21 cellular contexts compared by ENCODE assay signal in genomic region chr1:150179867-150180266, GRCh38. TPM values are rescaled to one million over a fixed set of nuclear protein-coding genes. Genes with fewer than 3 reads are reported as not detected.
DNase-seq lines count a peak whose midpoint lies in the region; ATAC-seq, FAIRE-seq and TF ChIP-seq lines count a peak whose summit lies in the region.
"Had no signal": no experiment of that assay in that cellular context is flagged by ENCODE, and none has a peak within 500 bp of the region (broad histone marks: within the 10 kb centered on the region; RNA-seq: fewer than 3 reads in every experiment).

No MANE protein-coding gene starts in this region.

- H3K56ac ChIP-seq in IMR-90 (ENCODE audit: extremely low read depth, insufficient read depth, low read length), result no peak overlapping the region

- 79% methylated on average over 7 of the region's 7 CpGs for WGBS in A549 (ENCODE audit: missing lambda C conversion rate)
- WGBS in IMR-90 (ENCODE audit: extremely low coverage in 2 of 2, insufficient read length in 1 of 2), 2 experiments, result 86% methylated on average over 2 of the region's 7 CpGs; no CpG with 5 or more reads in 1 of the 2 experiments

- no peak overlapping the region for H3K18ac ChIP-seq in IMR-90 (ENCODE audit: low read depth, low read length)

- no peak overlapping the region for H2BK120ac ChIP-seq in IMR-90 (ENCODE audit: low read depth, low read length)

- no peak for TF ChIP-seq EP300 in A549 (IDR thresholded peaks at IDR 0.05)

- no peak for TF ChIP-seq CTCF in A549 (IDR thresholded peaks at IDR 0.05)
- TF ChIP-seq CTCF in IMR-90 (conservative IDR thresholded peaks at IDR 0.05; ENCODE audit: low read depth, low read length), result no peak
- no peak for TF ChIP-seq CTCF in neutrophil (IDR thresholded peaks at IDR 0.05)
- no peak for TF ChIP-seq CTCF in Caco-2 (IDR thresholded peaks at IDR 0.05; ENCODE audit: insufficient read depth in 1 of 2, low read depth in 1 of 2, low read length in 1 of 2, severe bottlenecking in 1 of 2, unreplicated experiment in 1 of 2)

- H3K36me3 Mint-ChIP-seq in dendritic cell treated with granulocyte-macrophage colony-stimulating factor and Interleukin-4, amounts not matched to agents 40 ng/mL and 50 ng/mL, for 4 days (ENCODE audit: low read depth), result no peaks in the 10 kb centered on the region
- H3K36me3 Mint-ChIP-seq in Caco-2 (ENCODE audit: insufficient read depth, unreplicated experiment), result no peaks in the 10 kb centered on the region
- H3K36me3 Mint-ChIP-seq: CD4-positive, CD25-positive, alpha-beta regulatory T cell; CD8-positive, alpha-beta T cell had no signal

- no peaks in the 10 kb centered on the region for H3K27me3 Mint-ChIP-seq in dendritic cell treated with granulocyte-macrophage colony-stimulating factor and Interleukin-4, amounts not matched to agents 40 ng/mL and 50 ng/mL, for 4 days
- H3K27me3 Mint-ChIP-seq in Caco-2 (ENCODE audit: insufficient read depth, unreplicated experiment), result no peaks in the 10 kb centered on the region
- H3K27me3 Mint-ChIP-seq: CD4-positive, CD25-positive, alpha-beta regulatory T cell had no signal

- no peaks in the 10 kb centered on the region for H3K36me3 ChIP-seq in IMR-90 (ENCODE audit: control insufficient read depth, insufficient read depth, low read length)
- H3K36me3 ChIP-seq in neutrophil, result no peaks in the 10 kb centered on the region
- no peaks in the 10 kb centered on the region for H3K36me3 ChIP-seq in Caco-2 (ENCODE audit: control insufficient read depth, insufficient read depth, low read length)

- H2AFZ ChIP-seq in IMR-90 (replicated peaks; ENCODE audit: low read length, poor library complexity), result no peak overlapping the region
- H2AFZ ChIP-seq: GM23248 had no signal

- H4K20me1 ChIP-seq in IMR-90 (ENCODE audit: insufficient read depth, low read length), result no peaks in the 10 kb centered on the region

- H3K14ac ChIP-seq in IMR-90 (replicated peaks; ENCODE audit: low read depth, low read length), result no peak overlapping the region

- H3K4me2 ChIP-seq in A549, result no peak overlapping the region
- H3K4me2 ChIP-seq in IMR-90 (ENCODE audit: low read depth, low read length), result no peak overlapping the region

- H2BK20ac ChIP-seq in IMR-90 (ENCODE audit: low read depth, low read length), result no peak overlapping the region

- no peak overlapping the region for H3K23ac ChIP-seq in IMR-90 (ENCODE audit: low read depth, low read length)

- dilution Hi-C loops in IMR-90 (cut with HindIII; ENCODE audit: low sequenced_read_pairs, unreplicated experiment), result no loop called here

- H3K9me3 ChIP-seq in A549 (no peaks in the 10 kb centered on the region), IMR-90 (ENCODE audit: control insufficient read depth, insufficient read depth, low read length) (no peaks in the 10 kb centered on the region), neutrophil (no peaks in the 10 kb centered on the region), Caco-2 (no peaks in the 10 kb centered on the region)

- no peak overlapping the region for H4K5ac ChIP-seq in IMR-90 (ENCODE audit: low read depth, low read length)

- TF ChIP-seq POLR2A in A549 (IDR thresholded peaks at IDR 0.05; ENCODE audit: low read length) (no peak), IMR-90 (IDR thresholded peaks at IDR 0.05; ENCODE audit: low read depth, low read length) (no peak)

- no peak overlapping the region for H3K4ac ChIP-seq in IMR-90 (ENCODE audit: low read depth, low read length)

- BruUV-seq in IMR-90 (replicated peaks; lab: Mats Ljungman, UMichigan) (no TSS peak), Caco-2 (replicated peaks; lab: Mats Ljungman, UMichigan) (no TSS peak)

- peaks cover 72% of the 10 kb centered on the region for H3K4me1 Mint-ChIP-seq in dendritic cell treated with granulocyte-macrophage colony-stimulating factor and Interleukin-4, amounts not matched to agents 40 ng/mL and 50 ng/mL, for 4 days (ENCODE audit: low read depth)
- H3K4me1 Mint-ChIP-seq in Caco-2 (ENCODE audit: low read depth, unreplicated experiment), result no peaks in the 10 kb centered on the region
- H3K4me1 Mint-ChIP-seq: CD4-positive, CD25-positive, alpha-beta regulatory T cell had no signal

- H3K4me3 ChIP-seq in A549, result no peak overlapping the region
- no peak overlapping the region for H3K4me3 ChIP-seq in IMR-90 (ENCODE audit: insufficient read depth, low read depth, low read length)
- H3K4me3 ChIP-seq in neutrophil (ENCODE audit: low read depth in 1 of 2, low read length in 1 of 2), result no peak overlapping the region
- H3K4me3 ChIP-seq in Caco-2 (ENCODE audit: low read depth, low read length), result no peak overlapping the region
- H3K4me3 ChIP-seq: GM12878, GM23248 had no signal

- FAIRE-seq in A549 (lab: Jason Lieb, UNC), result no peak
- FAIRE-seq: D721Med, GM12878, GM19239, H1 had no signal

- DNase-seq in A549 (ENCODE audit: low read depth in 1 of 2, low spot score in 1 of 2) (no peak), IMR-90 (no peak), Caco-2 (no peak), NCI-H1930 (lab: John Stamatoyannopoulos, UW) (no peak), NCI-H2171 treated with DMSO at 0.1 percent for 48 hours (lab: John Stamatoyannopoulos, UW) (no peak)
- DNase-seq: 8988T; C1 segment of cervical spinal cord; CD4-positive, CD25-positive, alpha-beta regulatory T cell; CD8-positive, alpha-beta T cell; DMS 273 treated with DMSO at 0.1 percent for 48 hours; DMS79; EL; GM23248; H7; HCEC 1CT had no signal

- no peak overlapping the region for H2AK5ac ChIP-seq in IMR-90 (ENCODE audit: low read depth, low read length)

- H3K79me1 ChIP-seq in IMR-90 (ENCODE audit: low read depth in 1 of 2, low read length in 2 of 2), result no peaks in the 10 kb centered on the region

- H3K4me3 Mint-ChIP-seq in dendritic cell treated with granulocyte-macrophage colony-stimulating factor and Interleukin-4, amounts not matched to agents 40 ng/mL and 50 ng/mL, for 4 days, result no peak overlapping the region
- no peak overlapping the region for H3K4me3 Mint-ChIP-seq in Caco-2 (ENCODE audit: unreplicated experiment)
- H3K4me3 Mint-ChIP-seq: CD4-positive, CD25-positive, alpha-beta regulatory T cell; CD8-positive, alpha-beta T cell had no signal

- no peak overlapping the region for H2BK5ac ChIP-seq in IMR-90 (ENCODE audit: low read depth, low read length, poor library complexity, severe bottlenecking)

- H2AK9ac ChIP-seq in IMR-90 (replicated peaks; ENCODE audit: low read depth, low read length, poor library complexity), result no peak overlapping the region

- no peaks in the 10 kb centered on the region for H3K9me3 Mint-ChIP-seq in dendritic cell treated with granulocyte-macrophage colony-stimulating factor and Interleukin-4, amounts not matched to agents 40 ng/mL and 50 ng/mL, for 4 days
- no peaks in the 10 kb centered on the region for H3K9me3 Mint-ChIP-seq in Caco-2 (ENCODE audit: unreplicated experiment)
- H3K9me3 Mint-ChIP-seq: CD4-positive, CD25-positive, alpha-beta regulatory T cell; CD8-positive, alpha-beta T cell had no signal

- in situ Hi-C loops in IMR-90 (cut with MboI; ENCODE audit: low sequenced_read_pairs), result no loop called here

- POLR2A ChIA-PET in A549 (lab: Yijun Ruan, JAX) (no interaction called here), IMR-90 (lab: Charles Lee; ENCODE audit: unreplicated experiment) (no interaction called here), Caco-2 (lab: Charles Lee) (no interaction called here)

- no peak overlapping the region for H4K91ac ChIP-seq in IMR-90 (ENCODE audit: insufficient read depth, low read depth, low read length)

- H3K4me1 ChIP-seq in A549, result no peaks in the 10 kb centered on the region
- H3K4me1 ChIP-seq in IMR-90 (ENCODE audit: control insufficient read depth, insufficient read depth, low read length), result no peaks in the 10 kb centered on the region
- peaks cover 72 to 78% of the 10 kb centered on the region in 2 experiments for H3K4me1 ChIP-seq in neutrophil (ENCODE audit: control insufficient read depth in 1 of 2, insufficient read depth in 1 of 2, low read depth in 1 of 2, low read length in 1 of 2)
- no peaks in the 10 kb centered on the region for H3K4me1 ChIP-seq in Caco-2

- H3K27ac ChIP-seq in A549 (no peak overlapping the region), IMR-90 (ENCODE audit: insufficient read depth, low read length) (no peak overlapping the region), neutrophil (peak overlapping the region; percentile 78)
- H3K27ac ChIP-seq: GM23248 had no signal

- CTCF ChIA-PET in A549 (lab: Yijun Ruan, JAX), result interaction anchor here (1.3 kb wide), 1 partner anchor 291 kb away, joined by 3 read pairs; no protein-coding TSS in a partner anchor
- CTCF ChIA-PET in IMR-90 (lab: Yijun Ruan, JAX), result no interaction called here
- CTCF ChIA-PET in Caco-2 (lab: Charles Lee), result no interaction called here

- TF ChIP-seq RAD21 in A549 (conservative IDR thresholded peaks at IDR 0.05 in 1 of 2, IDR thresholded peaks at IDR 0.05 in 1 of 2), result no peak
- TF ChIP-seq RAD21 in IMR-90 (IDR thresholded peaks at IDR 0.05; ENCODE audit: low read length), result no peak

- ATAC-seq in A549 (no peak), IMR-90 (ENCODE audit: low read depth) (no peak)
- ATAC-seq: CD8-positive, alpha-beta T cell; GM12878 had no signal

- no peak overlapping the region for H3K9ac ChIP-seq in IMR-90 (ENCODE audit: low read depth, low read length)
- H3K9ac ChIP-seq: GM23248 had no signal

- intact Hi-C loops in IMR-90 (cut with micrococcal nuclease) (no loop called here), Caco-2 (cut with micrococcal nuclease; ENCODE audit: unreplicated experiment) (no loop called here)
- intact Hi-C loops in dendritic cell treated with granulocyte-macrophage colony-stimulating factor and Interleukin-4, amounts not matched to agents 40 ng/mL and 50 ng/mL, for 4 days (cut with micrococcal nuclease), result no loop called here

- H3K27ac Mint-ChIP-seq in dendritic cell treated with granulocyte-macrophage colony-stimulating factor and Interleukin-4, amounts not matched to agents 40 ng/mL and 50 ng/mL, for 4 days, result peak overlapping the region; percentile 58
- H3K27ac Mint-ChIP-seq in Caco-2 (ENCODE audit: unreplicated experiment), result no peak overlapping the region
- H3K27ac Mint-ChIP-seq: CD8-positive, alpha-beta T cell had no signal

- H3K27me3 ChIP-seq in IMR-90 (ENCODE audit: control insufficient read depth, insufficient read depth, low read length), result no peaks in the 10 kb centered on the region
- no peaks in the 10 kb centered on the region for H3K27me3 ChIP-seq in neutrophil
- H3K27me3 ChIP-seq in Caco-2 (replicated peaks; ENCODE audit: control insufficient read depth, insufficient read depth, low read length), result no peaks in the 10 kb centered on the region

- no peak overlapping the region for H2BK15ac ChIP-seq in IMR-90 (ENCODE audit: low read depth, low read length)

- no peaks in the 10 kb centered on the region for H3K9me1 ChIP-seq in IMR-90 (ENCODE audit: insufficient read depth, low read length)

- H4K8ac ChIP-seq in IMR-90 (ENCODE audit: low read depth in 2 of 2, low read length in 2 of 2), result no peak overlapping the region

RNA-seq across cellular contexts. Expression of gene PLEKHO1, which starts 30.2 kb away (rescaled TPM):
- polyA plus RNA-seq in A549 (2011; rRNA removed) (2.5 and 2.6 TPM in 2 replicates), A549 (2017; fragmentation: RNase III; extraction: RNeasy Plus Mini Kit Qiagen cat#74134 plus additional on column Dnase treatment) (4.1 to 5.5 TPM (median 4.9 TPM) in 3 replicates), IMR-90 (2012; rRNA removed) (50.4 and 56.0 TPM in 2 replicates)
- polyA plus RNA-seq in A549 (2012; cell fraction: cytosol; rRNA removed), result 7.7 and 7.8 TPM in 2 replicates
- 10.3 and 11.4 TPM in 2 replicates for polyA plus RNA-seq in A549 (2012; cell fraction: nucleus; rRNA removed)
- 3.4 and 3.9 TPM in 2 replicates for polyA minus RNA-seq in A549 (2011; rRNA and poly(A)+ RNA removed)
- total RNA-seq in IMR-90 (2012; rRNA removed) (51.4 and 53.3 TPM in 2 replicates), Caco-2 (2022) (2.1 and 3.6 TPM in 2 replicates)
- 53.4 and 59.2 TPM in 2 replicates for polyA plus RNA-seq in IMR-90 (2012; cell fraction: cytosol; rRNA removed)
- 71.0 and 87.7 TPM in 2 replicates for polyA plus RNA-seq in IMR-90 (2012; cell fraction: nucleus; rRNA removed; ENCODE audit: low replicate concordance)

RNA-seq across cellular contexts. Expression of gene ANP32E, which starts 56.0 kb away (rescaled TPM):
- polyA plus RNA-seq in A549 (2011; rRNA removed), result 31.7 and 60.0 TPM in 2 replicates
- 12.2 and 12.5 TPM in 2 replicates for polyA plus RNA-seq in A549 (2012; cell fraction: cytosol; rRNA removed)
- 2.2 and 5.2 TPM in 2 replicates for polyA plus RNA-seq in A549 (2012; cell fraction: nucleus; rRNA removed)
- 109 to 128 TPM (median 115 TPM) in 3 replicates for polyA plus RNA-seq in A549 (2017; fragmentation: RNase III; extraction: RNeasy Plus Mini Kit Qiagen cat#74134 plus additional on column Dnase treatment)
- polyA minus RNA-seq in A549 (2011; rRNA and poly(A)+ RNA removed), result 18.6 and 22.1 TPM in 2 replicates
- 5.9 and 30.0 TPM in 2 replicates for total RNA-seq in IMR-90 (2012; rRNA removed)
- polyA plus RNA-seq in IMR-90 (2012; rRNA removed), result 11.9 and 18.4 TPM in 2 replicates
- polyA plus RNA-seq in IMR-90 (2012; cell fraction: cytosol; rRNA removed), result 0.91 and 1.6 TPM in 2 replicates
- 0.23 and 1.6 TPM in 2 replicates for polyA plus RNA-seq in IMR-90 (2012; cell fraction: nucleus; rRNA removed; ENCODE audit: low replicate concordance)
- 26.8 and 30.6 TPM in 2 replicates for total RNA-seq in Caco-2 (2022)

Comparison
In these comparisons a context has a peak if more than half of its experiments do, and no peak if none do; other contexts are left out.
1. RNA of gene PLEKHO1, which starts 30.2 kb away (total RNA-seq): 51.4 to 53.3 TPM in IMR-90; 2.1 to 3.6 TPM in Caco-2; every median in the first group is over 10 times any median in the second.